ENCODE assay signal across 8 cellular contexts in the genomic region with DNA sequence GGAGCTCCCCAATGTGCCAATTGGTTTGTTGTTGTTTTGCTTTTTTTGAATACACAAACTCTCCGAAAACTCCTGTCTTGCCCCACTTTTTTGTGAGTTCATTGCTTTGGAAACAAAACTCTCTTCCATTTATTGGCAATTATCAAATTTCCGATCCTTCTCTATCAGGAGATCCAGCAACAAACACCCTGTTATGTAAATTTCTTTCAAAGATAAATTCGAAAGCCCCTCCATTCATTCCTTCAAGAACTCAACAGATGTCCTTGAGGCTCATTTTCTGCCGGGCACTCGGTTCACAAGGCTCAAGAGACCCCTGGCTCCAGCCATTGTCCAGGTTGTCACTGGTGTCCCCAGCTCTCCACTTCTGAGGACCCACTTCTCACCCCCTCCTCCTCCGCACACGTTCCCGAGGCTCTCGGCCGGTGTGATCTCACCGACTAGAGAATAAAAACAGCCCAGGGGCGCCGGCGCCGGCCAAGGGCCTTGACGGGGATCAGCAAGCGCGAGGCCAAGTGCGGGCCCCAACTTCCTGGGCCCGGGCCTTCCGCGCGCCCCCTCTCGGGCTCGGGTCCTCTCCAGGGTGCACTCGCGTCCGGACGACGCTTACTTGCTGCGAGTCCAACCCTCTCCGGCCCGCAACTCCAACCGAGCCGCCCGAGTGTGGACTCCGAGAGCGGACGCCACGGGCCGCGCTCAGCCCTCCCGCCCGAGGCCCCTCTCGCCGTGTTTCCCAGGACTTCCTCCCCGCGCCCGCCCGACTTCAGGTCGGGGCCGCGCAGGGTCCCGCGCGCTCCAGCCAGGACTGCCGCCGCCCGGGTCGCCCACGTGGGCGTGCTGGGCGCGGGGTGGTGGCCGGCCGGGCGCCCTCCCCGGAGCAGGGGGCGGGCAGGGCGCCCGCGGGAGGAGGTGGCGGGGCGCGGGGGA. TPM values are rescaled to one million over a fixed set of nuclear protein-coding genes. Genes with fewer than 3 reads are reported as not detected.
DNase-seq lines count a peak whose midpoint lies in the region; ATAC-seq and TF ChIP-seq lines count a peak whose summit lies in the region.

No MANE protein-coding gene starts in this region.

- peaks cover 42% of the 10 kb centered on the region for H3K4me1 Mint-ChIP-seq in mesothelial cell of epicardium

- H3K36me3 Mint-ChIP-seq in mesothelial cell of epicardium: no peaks in the 10 kb centered on the region

- H3K4me1 ChIP-seq in duodenal mucosa (ENCODE audit: control insufficient read depth in 1 of 2, insufficient read depth in 2 of 2, low read length in 2 of 2) (peaks cover 41 to 45% of the 10 kb centered on the region in 2 donors), transverse colon (peaks cover 35 to 66% (median 48%) of the 10 kb centered on the region in 4 donors)

- H3K9me3 ChIP-seq in duodenal mucosa (ENCODE audit: control insufficient read depth in 1 of 2, low read length in 2 of 2) (no peaks in the 10 kb centered on the region), transverse colon (no peaks in the 10 kb centered on the region)

- ATAC-seq in HG02970 (IDR thresholded peaks at IDR 0.05; ENCODE audit: low FRiP score, unreplicated experiment): peak; percentile 21

- TF ChIP-seq POLR2A in transverse colon (IDR thresholded peaks at IDR 0.05): no peak

- no peaks in the 10 kb centered on the region for H3K9me3 Mint-ChIP-seq in mesothelial cell of epicardium

- intact Hi-C loops in transverse colon (cut with DNase I; ENCODE audit: low total_unique reads): loop anchor here (5.0 to 10.0 kb wide), 2 partner anchors 42 to 120 kb away; no protein-coding TSS in a partner anchor

- DNase-seq in DMS153 (lab: John Stamatoyannopoulos, UW): peak; percentile 5
- DNase-seq in DMS153 treated with DMSO at 0.1 percent for 48 hours (lab: John Stamatoyannopoulos, UW; ENCODE audit: unreplicated experiment): no peak
- DNase-seq in T-helper 22 cell (ENCODE audit: low read depth): peak; percentile 7
- DNase-seq in mesothelial cell of epicardium (ENCODE audit: low spot score in 2 of 2, unreplicated experiment in 2 of 2): peak; percentile 46 to 78
- DNase-seq in transverse colon: peak; percentile 68
- DNase-seq in SHP77 (lab: John Stamatoyannopoulos, UW): no peak

- peak overlapping the region; percentile 93 for H3K27ac Mint-ChIP-seq in mesothelial cell of epicardium

- in situ Hi-C loops in transverse colon (cut with MboI; ENCODE audit: low pct_ligation_motif_present in 1 of 4, low pct_unique_long_range_greater_than_20kb in 1 of 4, low sequenced_read_pairs in 3 of 4): loop anchor here in 1 of 4 donors (10.0 kb wide), 1 partner anchor 190 kb away; a partner anchor contains a TSS

- H3K4me3 Mint-ChIP-seq in mesothelial cell of epicardium: peak overlapping the region; percentile 64

- 10 to 28% methylated on average over 5 to 35 of the region's 75 CpGs for WGBS in transverse colon (ENCODE audit: low coverage in 1 of 2), 2 donors

- H3K36me3 ChIP-seq in duodenal mucosa (ENCODE audit: control insufficient read depth in 1 of 2, insufficient read depth in 2 of 2, low read length in 2 of 2): no peaks in the 10 kb centered on the region
- no peaks in the 10 kb centered on the region for H3K36me3 ChIP-seq in transverse colon

- H3K27me3 Mint-ChIP-seq in mesothelial cell of epicardium (ENCODE audit: low read depth): peaks cover 2% of the 10 kb centered on the region

- H3K9ac ChIP-seq in duodenal mucosa (ENCODE audit: low read depth in 1 of 2, low read length in 2 of 2): peak overlapping the region; percentile 80 to 85

- H3K4me3 ChIP-seq in duodenal mucosa (ENCODE audit: low read depth in 1 of 2, low read length in 2 of 2): peak overlapping the region; percentile 68 to 90
- H3K4me3 ChIP-seq in transverse colon: peak overlapping the region; percentile 41 to 90 (median 78)

- TF ChIP-seq CTCF in mesothelial cell of epicardium (IDR thresholded peaks at IDR 0.05; ENCODE audit: unreplicated experiment): no peak
- TF ChIP-seq CTCF in transverse colon (IDR thresholded peaks at IDR 0.05): peak in 1 of 5 experiments; percentile 6

- no peak for TF ChIP-seq EP300 in transverse colon (IDR thresholded peaks at IDR 0.05; ENCODE audit: low read depth)

- peak overlapping the region; percentile 89 for H3K27ac ChIP-seq in duodenal mucosa (ENCODE audit: low read depth, low read length)
- peak overlapping the region; percentile 92 to 96 (median 94) for H3K27ac ChIP-seq in transverse colon

- H3K27me3 ChIP-seq in duodenal mucosa (ENCODE audit: control insufficient read depth in 1 of 2, insufficient read depth in 2 of 2, low read length in 2 of 2) (no peaks in the 10 kb centered on the region), transverse colon (no peaks in the 10 kb centered on the region)

RNA-seq across cellular contexts. Expression of a gene that starts 0.5 kb away (rescaled TPM):
- 89.9 to 96.2 TPM (median 90.7 TPM) in 3 replicates for total RNA-seq in mesothelial cell of epicardium
- total RNA-seq in transverse colon: 10 to 100 TPM; 30.9 to 65.1 (median 57.0) TPM

Comparison
In these comparisons a context has a peak if more than half of its experiments do, and no peak if none do; other contexts are left out.
1. DNase-seq: peak in DMS153 (single experiment), T-helper 22 cell (single experiment), mesothelial cell of epicardium (2 of 2) and transverse colon (single experiment); none in DMS153 treated with DMSO at 0.1 percent for 48 hours (single experiment) and SHP77 (0 of 2).